9 cellular contexts compared by ENCODE assay signal in genomic region chr20:64062276-64062595, GRCh38. TPM values are rescaled to one million over a fixed set of nuclear protein-coding genes. Genes with fewer than 3 reads are reported as not detected.
DNase-seq lines count a peak whose midpoint lies in the region; ATAC-seq and TF ChIP-seq lines count a peak whose summit lies in the region.
"Had no signal": no experiment of that assay in that cellular context is flagged by ENCODE, and none has a peak within 500 bp of the region (broad histone marks: within the 10 kb centered on the region; RNA-seq: fewer than 3 reads in every experiment).

No MANE protein-coding gene starts in this region.

- peaks cover 55% of the 10 kb centered on the region for H3K4me1 Mint-ChIP-seq in dendritic cell treated with granulocyte-macrophage colony-stimulating factor and Interleukin-4, amounts not matched to agents 40 ng/mL and 50 ng/mL, for 4 days (ENCODE audit: low read depth)
- H3K4me1 Mint-ChIP-seq in naive thymus-derived CD4-positive, alpha-beta T cell, result peaks cover 28 to 53% (median 38%) of the 10 kb centered on the region in 7 donors

- peak overlapping the region; percentile 74 for H3K27ac ChIP-seq in naive thymus-derived CD4-positive, alpha-beta T cell (ENCODE audit: low read depth, low read length)

- POLR2A ChIA-PET in AG04449 (lab: Yijun Ruan, JAX), result interaction anchor here (0.6 to 1.5 kb wide), 6 partner anchors 8 to 57 kb away, joined by 3 to 6 read pairs (median 3); no protein-coding TSS in a partner anchor
- POLR2A ChIA-PET in naive thymus-derived CD4-positive, alpha-beta T cell (lab: Charles Lee), result interaction anchor here (1.0 to 7.1 kb wide), 11 partner anchors 8 to 541 kb away, joined by 4 to 83 read pairs (median 5); partner anchors contain the start of genes ARFRP1, OPRL1, PRPF6 and RGS19

- peaks cover 13% of the 10 kb centered on the region for H3K36me3 Mint-ChIP-seq in dendritic cell treated with granulocyte-macrophage colony-stimulating factor and Interleukin-4, amounts not matched to agents 40 ng/mL and 50 ng/mL, for 4 days (ENCODE audit: low read depth)
- peaks cover 0 to 4% (median 0%) of the 10 kb centered on the region in 5 donors for H3K36me3 Mint-ChIP-seq in naive thymus-derived CD4-positive, alpha-beta T cell

- H3K4me3 ChIP-seq in AG04449 (ENCODE audit: low read depth, low read length) (peak overlapping the region; percentile 66), Loucy (ENCODE audit: low read length, poor library complexity, severe bottlenecking) (peak overlapping the region; percentile 95)
- peak overlapping the region; percentile 56 for H3K4me3 ChIP-seq in naive thymus-derived CD4-positive, alpha-beta T cell (ENCODE audit: low read length)

- no peak for ATAC-seq in naive thymus-derived CD4-positive, alpha-beta T cell
- no peak for ATAC-seq in HG03457 (IDR thresholded peaks at IDR 0.05; ENCODE audit: unreplicated experiment)

- peak overlapping the region; percentile 91; the same call in 1 of the 2 replicates for H2AFZ ChIP-seq in Loucy (ENCODE audit: low read length)

- no peak for TF ChIP-seq POLR2A in erythroblast (IDR thresholded peaks at IDR 0.05; ENCODE audit: low read length)

- intact Hi-C loops in dendritic cell treated with granulocyte-macrophage colony-stimulating factor and Interleukin-4, amounts not matched to agents 40 ng/mL and 50 ng/mL, for 4 days (cut with micrococcal nuclease), result loop anchor here (2.0 kb wide), 1 partner anchor 81 kb away; the partner anchor contains the start of gene PRPF6
- intact Hi-C loops in naive thymus-derived CD4-positive, alpha-beta T cell (cut with micrococcal nuclease), result loop anchor here (1.0 to 10.0 kb wide), 7 partner anchors 17 to 845 kb away; partner anchors contain the start of genes ABHD16B (in 1 of the 2), ARFRP1 (in 1 of the 2), DNAJC5 (in 1 of the 2) and PTK6 (in 1 of the 2)

- H4K20me1 ChIP-seq in Loucy (ENCODE audit: insufficient read depth, low read length, poor library complexity, severe bottlenecking), result no peaks in the 10 kb centered on the region

- peak overlapping the region; percentile 90 for H3K27ac Mint-ChIP-seq in dendritic cell treated with granulocyte-macrophage colony-stimulating factor and Interleukin-4, amounts not matched to agents 40 ng/mL and 50 ng/mL, for 4 days
- peak overlapping the region in 1 of 9 donors; percentile 45 for H3K27ac Mint-ChIP-seq in naive thymus-derived CD4-positive, alpha-beta T cell

- peak overlapping the region; percentile 80 for H3K9ac ChIP-seq in Loucy (ENCODE audit: low read depth, low read length, poor library complexity, severe bottlenecking)

- H3K27me3 ChIP-seq in Loucy (ENCODE audit: insufficient read depth, low read length, poor library complexity, severe bottlenecking), result no peaks in the 10 kb centered on the region
- H3K27me3 ChIP-seq in naive thymus-derived CD4-positive, alpha-beta T cell (ENCODE audit: control insufficient read depth in 2 of 2, insufficient read depth in 2 of 2, low read length in 2 of 2), result no peaks in the 10 kb centered on the region

- CTCF ChIA-PET in AG04449 (lab: Yijun Ruan, JAX), result interaction anchor here (0.7 to 7.3 kb wide), 9 partner anchors 9 to 88 kb away, joined by 3 to 54 read pairs (median 3); partner anchors contain the start of genes LKAAEAR1 and RGS19
- CTCF ChIA-PET in naive thymus-derived CD4-positive, alpha-beta T cell (lab: Charles Lee), result interaction anchor here (1.0 to 1.4 kb wide), 4 partner anchors 24 to 81 kb away, joined by 3 to 7 read pairs (median 4); partner anchors contain the start of gene PRPF6

- no peak for DNase-seq in AG04449 (ENCODE audit: low read depth, low spot score)
- no peak for DNase-seq in naive thymus-derived CD4-positive, alpha-beta T cell
- DNase-seq in SIG-M5 (lab: John Stamatoyannopoulos, UW), result no peak
- no peak for DNase-seq in erythroblast (lab: John Stamatoyannopoulos, UW)
- DNase-seq in DMS153 treated with DMSO at 0.1 percent for 48 hours (lab: John Stamatoyannopoulos, UW; ENCODE audit: unreplicated experiment), result no peak

- peak overlapping the region; percentile 92 for H3K4me3 Mint-ChIP-seq in dendritic cell treated with granulocyte-macrophage colony-stimulating factor and Interleukin-4, amounts not matched to agents 40 ng/mL and 50 ng/mL, for 4 days
- peak overlapping the region in 7 of 10 donors; percentile 21 to 95 (median 83) for H3K4me3 Mint-ChIP-seq in naive thymus-derived CD4-positive, alpha-beta T cell

- TF ChIP-seq CTCF in AG04449 (IDR thresholded peaks at IDR 0.05; ENCODE audit: insufficient read depth, low read length, missing control alignments), result no peak
- TF ChIP-seq CTCF in Loucy (conservative IDR thresholded peaks at IDR 0.05; ENCODE audit: low read length), result no peak

- H3K9me3 Mint-ChIP-seq in dendritic cell treated with granulocyte-macrophage colony-stimulating factor and Interleukin-4, amounts not matched to agents 40 ng/mL and 50 ng/mL, for 4 days, result no peaks in the 10 kb centered on the region
- no peaks in the 10 kb centered on the region for H3K9me3 Mint-ChIP-seq in naive thymus-derived CD4-positive, alpha-beta T cell
- H3K9me3 Mint-ChIP-seq: activated T-cell treated with anti-CD3 and anti-CD28 coated beads, Interleukin-2, amount 50 U/mL, for 4 hours had no signal

- no peaks in the 10 kb centered on the region for H3K9me3 ChIP-seq in Loucy (ENCODE audit: insufficient read depth, low read depth, low read length)
- no peaks in the 10 kb centered on the region for H3K9me3 ChIP-seq in naive thymus-derived CD4-positive, alpha-beta T cell (ENCODE audit: control insufficient read depth in 2 of 3, low read length in 3 of 3)

- peaks cover 45% of the 10 kb centered on the region for H3K4me1 ChIP-seq in Loucy (ENCODE audit: insufficient read depth, low read length, poor library complexity, severe bottlenecking)
- H3K4me1 ChIP-seq in naive thymus-derived CD4-positive, alpha-beta T cell (ENCODE audit: control insufficient read depth in 2 of 2, insufficient read depth in 2 of 2, low read length in 2 of 2), result peaks cover 23 to 46% of the 10 kb centered on the region in 2 donors

- peaks cover 46% of the 10 kb centered on the region for H3K27me3 Mint-ChIP-seq in dendritic cell treated with granulocyte-macrophage colony-stimulating factor and Interleukin-4, amounts not matched to agents 40 ng/mL and 50 ng/mL, for 4 days
- H3K27me3 Mint-ChIP-seq in naive thymus-derived CD4-positive, alpha-beta T cell, result no peaks in the 10 kb centered on the region

- no peaks in the 10 kb centered on the region for H3K9me2 ChIP-seq in Loucy (replicated peaks; ENCODE audit: low read depth, low read length)

- no peaks in the 10 kb centered on the region for H3K36me3 ChIP-seq in Loucy (ENCODE audit: insufficient read depth, low read length)
- no peaks in the 10 kb centered on the region for H3K36me3 ChIP-seq in naive thymus-derived CD4-positive, alpha-beta T cell (ENCODE audit: control insufficient read depth in 2 of 3, insufficient read depth in 3 of 3, low read length in 3 of 3)

- peak overlapping the region; percentile 83 for H3K4me2 ChIP-seq in Loucy (ENCODE audit: low read depth, low read length, poor library complexity, severe bottlenecking)

- H3F3A ChIP-seq in Loucy (ENCODE audit: low read depth), result no peaks in the 10 kb centered on the region

- H3K79me2 ChIP-seq in Loucy (ENCODE audit: insufficient read depth, low read length), result peaks cover 15% of the 10 kb centered on the region; the same call in 1 of the 2 replicates

RNA-seq across cellular contexts. Expression of gene TCEA2, which starts 0.8 kb away (rescaled TPM):
- 10 to 100 TPM; 35.5 to 73.2 (median 47.3) TPM for total RNA-seq in naive thymus-derived CD4-positive, alpha-beta T cell
- 10 to 100 TPM; 22.2 to 33.2 TPM for polyA plus RNA-seq in naive thymus-derived CD4-positive, alpha-beta T cell

RNA-seq across cellular contexts. Expression of gene SOX18, which starts 12.8 kb away (rescaled TPM):
- total RNA-seq in naive thymus-derived CD4-positive, alpha-beta T cell, result 1 to 10 TPM in 1 of 5 experiments, under 1 TPM in 1, not detected in 3; 0.20 to 1.7 TPM
- polyA plus RNA-seq in naive thymus-derived CD4-positive, alpha-beta T cell, result not detected

RNA-seq across cellular contexts. Expression of gene RGS19, which starts 17.1 kb away (rescaled TPM):
- total RNA-seq in naive thymus-derived CD4-positive, alpha-beta T cell, result 10 to 100 TPM; 21.8 to 93.4 (median 23.6) TPM
- 10 to 100 TPM; 55.2 to 66.8 TPM for polyA plus RNA-seq in naive thymus-derived CD4-positive, alpha-beta T cell

RNA-seq across cellular contexts. Expression of gene OPRL1, which starts 17.6 kb away (rescaled TPM):
- total RNA-seq in naive thymus-derived CD4-positive, alpha-beta T cell, result 1 to 10 TPM in 3 of 5 experiments, under 1 TPM in 2; 0.75 to 6.1 (median 1.1) TPM
- 1 to 10 TPM in 1 of 2 donors, under 1 TPM in 1; 0.18 to 1.3 TPM for polyA plus RNA-seq in naive thymus-derived CD4-positive, alpha-beta T cell

RNA-seq across cellular contexts. Expression of gene LKAAEAR1, which starts 22.0 kb away (rescaled TPM):
- total RNA-seq in naive thymus-derived CD4-positive, alpha-beta T cell, result under 1 TPM in 2 of 5 experiments, not detected in 3; 0.48 to 0.71 TPM
- polyA plus RNA-seq in naive thymus-derived CD4-positive, alpha-beta T cell, result under 1 TPM; 0.47 to 0.75 TPM
